Comparison of ENCODE assay signal across 27 cellular contexts in genomic region chr5:142853682-142854081, GRCh38.
"Had no signal": no experiment of that assay in that cellular context is flagged by ENCODE, and none has a peak within 500 bp of the region (broad histone marks: within the 10 kb centered on the region; RNA-seq: fewer than 3 reads in every experiment).

No MANE protein-coding gene starts in this region.

- H3K4me3 ChIP-seq: cardiac muscle cell, SK-N-MC had no signal

- H3K27me3 ChIP-seq: brain microvascular endothelial cell, cardiac muscle cell had no signal

- ATAC-seq: activated T-helper 17 cell treated with anti-CD3 and anti-CD28 coated beads, Interleukin-2, amount 50 U/mL, for 72 hours; Right ventricle myocardium inferior; T-cell had no signal

- DNase-seq: activated B cell treated with CpG ODN at 0.5 μM for 24 hours; activated CD4-positive, alpha-beta T cell treated with anti-CD3 and anti-CD28 coated beads for 1 hour; activated CD4-positive, alpha-beta T cell treated with anti-CD3 and anti-CD28 coated beads, Interleukin-2, amount 10 ng/mL, durations not matched to agents 24 days and 14 days; activated CD4-positive, alpha-beta T cell treated with anti-CD3 and anti-CD28 coated beads, Interleukin-2, amount 50 U/mL, for 48 hours; activated gamma-delta T cell; activated naive CD4-positive, alpha-beta T cell treated with anti-CD3 and anti-CD28 coated beads for 36 hours; activated T-cell treated with anti-CD3 and anti-CD28 coated beads for 4 hours; activated T-cell treated with anti-CD3 and anti-CD28 coated beads, Interleukin-2, amount 50 U/mL, for 48 hours; amygdala; brain microvascular endothelial cell; Kasumi-1; KBM-7; NCI-H1092; NCI-H1417; NCI-H1930; NCI-H2171; NCI-H2227 treated with DMSO at 0.1 percent for 48 hours; NCI-H526 treated with DMSO at 0.1 percent for 48 hours; NCI-H82; RPMI8226; T-cell; T-helper 2 cell; T1000 had no signal

- H3K36me3 ChIP-seq: brain microvascular endothelial cell, cardiac muscle cell had no signal
